Comparison of ENCODE assay signal across 31 cellular contexts in genomic region chr18:30016179-30016578, GRCh38.
A peak's percentile ranks its signal among the peaks of the same experiment; 100 is the strongest.
DNase-seq lines count a peak whose midpoint lies in the region; ATAC-seq and TF ChIP-seq lines count a peak whose summit lies in the region.
"Had no signal": no experiment of that assay in that cellular context is flagged by ENCODE, and none has a peak within 500 bp of the region (broad histone marks: within the 10 kb centered on the region; RNA-seq: fewer than 3 reads in every experiment).

No MANE protein-coding gene starts in this region.

- WGBS in upper lobe of left lung, 2 donors: 87 to 92% methylated on average over 2 of the region's 2 CpGs

- CTCF ChIA-PET in activated naive CD4-positive, alpha-beta T cell treated with anti-CD3 and anti-CD28 coated beads, Interleukin-2, amount 10 ng/mL, durations not matched to agents 7 days and 5 days (lab: Charles Lee): no interaction called here

- DNase-seq in ACHN: peak; percentile 12
- peak; percentile 18 for DNase-seq in HS-5 (ENCODE audit: low read depth)
- DNase-seq in amniotic epithelial cell (ENCODE audit: low read depth): peak; percentile 1
- peak; percentile 1 for DNase-seq in iris pigment epithelial cell (ENCODE audit: low read depth)
- DNase-seq in activated naive CD4-positive, alpha-beta T cell treated with anti-CD3 and anti-CD28 coated beads, Interleukin-2, amount 10 ng/mL, durations not matched to agents 7 days and 5 days: no peak
- no peak for DNase-seq in RPMI8226
- no peak for DNase-seq in upper lobe of left lung
- DNase-seq: activated CD4-positive, alpha-beta memory T cell treated with anti-CD3 and anti-CD28 coated beads, Interleukin-2, amount 10 ng/mL, durations not matched to agents 7 days and 5 days; anterior cingulate cortex; CD8-positive, alpha-beta memory T cell; central memory CD4-positive, alpha-beta T cell; hippocampal formation; left lung; midbrain; naive thymus-derived CD4-positive, alpha-beta T cell; NCI-H1092; NCI-H1930; NCI-H526 treated with DMSO at 0.1 percent for 48 hours; stimulated activated naive CD8-positive, alpha-beta T cell treated with anti-CD3 and anti-CD28 coated beads, Interleukin-15, Interleukin-2, amounts not matched to agents 100 U/mL and 50 U/mL, for 24 hours; T-helper 17 cell; testis had no signal

- H3K4me1 Mint-ChIP-seq in activated naive CD4-positive, alpha-beta T cell treated with anti-CD3 and anti-CD28 coated beads, Interleukin-2, amount 10 ng/mL, durations not matched to agents 7 days and 5 days: no peaks in the 10 kb centered on the region
- H3K4me1 Mint-ChIP-seq: activated CD4-positive, alpha-beta memory T cell treated with anti-CD3 and anti-CD28 coated beads, Interleukin-2, amount 10 ng/mL, durations not matched to agents 7 days and 5 days; activated T-helper 17 cell treated with anti-CD3 and anti-CD28 coated beads, Interleukin-2, amount 50 U/mL, for 72 hours; B cell; CD8-positive, alpha-beta memory T cell; naive thymus-derived CD4-positive, alpha-beta T cell; T-helper 17 cell had no signal

- H3K4me3 Mint-ChIP-seq in activated naive CD4-positive, alpha-beta T cell treated with anti-CD3 and anti-CD28 coated beads, Interleukin-2, amount 10 ng/mL, durations not matched to agents 7 days and 5 days: no peak overlapping the region
- H3K4me3 Mint-ChIP-seq: activated CD4-positive, alpha-beta memory T cell treated with anti-CD3 and anti-CD28 coated beads, Interleukin-2, amount 10 ng/mL, durations not matched to agents 7 days and 5 days; activated T-helper 17 cell treated with anti-CD3 and anti-CD28 coated beads, Interleukin-2, amount 50 U/mL, for 72 hours; B cell; CD8-positive, alpha-beta memory T cell; naive thymus-derived CD4-positive, alpha-beta T cell; T-helper 17 cell had no signal

- ATAC-seq in HG03469 (IDR thresholded peaks at IDR 0.05; ENCODE audit: unreplicated experiment) (no peak), upper lobe of left lung (ENCODE audit: low FRiP score in 2 of 2) (no peak)
- ATAC-seq: A549; activated CD4-positive, CD25-positive, alpha-beta regulatory T cell treated with anti-CD3 and anti-CD28 coated beads, Interleukin-2, amount 50 U/mL, for 24 hours; activated naive CD4-positive, alpha-beta T cell treated with anti-CD3 and anti-CD28 coated beads, Interleukin-2, amount 50 U/mL, for 72 hours; activated T-helper 17 cell treated with anti-CD3 and anti-CD28 coated beads, Interleukin-2, amount 50 U/mL, for 72 hours; gastroesophageal sphincter; left lung; naive thymus-derived CD4-positive, alpha-beta T cell; stimulated activated naive CD8-positive, alpha-beta T cell treated with anti-CD3 and anti-CD28 coated beads, Interleukin-15, Interleukin-2, amounts not matched to agents 100 U/mL and 50 U/mL, for 24 hours; T-helper 17 cell had no signal

- H3K4me3 ChIP-seq in upper lobe of left lung: no peak overlapping the region
- H3K4me3 ChIP-seq: A549, gastroesophageal sphincter, HAP-1, left lung, prostate gland, testis, vagina had no signal

- H3K27me3 ChIP-seq in upper lobe of left lung: no peaks in the 10 kb centered on the region
- H3K27me3 ChIP-seq: gastroesophageal sphincter, left lung, testis, vagina had no signal

- H3K27me3 Mint-ChIP-seq in activated naive CD4-positive, alpha-beta T cell treated with anti-CD3 and anti-CD28 coated beads, Interleukin-2, amount 10 ng/mL, durations not matched to agents 7 days and 5 days: no peaks in the 10 kb centered on the region
- H3K27me3 Mint-ChIP-seq: activated CD4-positive, alpha-beta memory T cell treated with anti-CD3 and anti-CD28 coated beads, Interleukin-2, amount 10 ng/mL, durations not matched to agents 7 days and 5 days; activated T-helper 17 cell treated with anti-CD3 and anti-CD28 coated beads, Interleukin-2, amount 50 U/mL, for 72 hours; B cell; CD8-positive, alpha-beta memory T cell; naive thymus-derived CD4-positive, alpha-beta T cell; T-helper 17 cell had no signal

- in situ Hi-C loops in ACHN (cut with HindIII; ENCODE audit: low pct_ligation_motif_present, low pct_unique_long_range_greater_than_20kb, low sequenced_read_pairs): no loop called here

- H3K36me3 ChIP-seq in upper lobe of left lung: no peaks in the 10 kb centered on the region
- H3K36me3 ChIP-seq: gastroesophageal sphincter, HAP-1, left lung, prostate gland, vagina had no signal

- H3K9me3 ChIP-seq in upper lobe of left lung: no peaks in the 10 kb centered on the region
- H3K9me3 ChIP-seq: A549, gastroesophageal sphincter, HAP-1, left lung, prostate gland, testis, vagina had no signal

- H3K27ac Mint-ChIP-seq in activated naive CD4-positive, alpha-beta T cell treated with anti-CD3 and anti-CD28 coated beads, Interleukin-2, amount 10 ng/mL, durations not matched to agents 7 days and 5 days: no peak overlapping the region
- H3K27ac Mint-ChIP-seq: activated CD4-positive, alpha-beta memory T cell treated with anti-CD3 and anti-CD28 coated beads, Interleukin-2, amount 10 ng/mL, durations not matched to agents 7 days and 5 days; activated naive CD4-positive, alpha-beta T cell treated with anti-CD3 and anti-CD28 coated beads, Interleukin-2, amount 50 U/mL, for 72 hours; activated T-helper 17 cell treated with anti-CD3 and anti-CD28 coated beads, Interleukin-2, amount 50 U/mL, for 72 hours; B cell; CD8-positive, alpha-beta memory T cell; naive thymus-derived CD4-positive, alpha-beta T cell; T-helper 17 cell had no signal

- no peaks in the 10 kb centered on the region for H3K4me1 ChIP-seq in upper lobe of left lung
- H3K4me1 ChIP-seq: A549, gastroesophageal sphincter, HAP-1, left lung, prostate gland, testis, vagina had no signal

- H3K9me3 Mint-ChIP-seq in activated naive CD4-positive, alpha-beta T cell treated with anti-CD3 and anti-CD28 coated beads, Interleukin-2, amount 10 ng/mL, durations not matched to agents 7 days and 5 days: peaks cover 9% of the 10 kb centered on the region

- no peak for TF ChIP-seq EP300 in upper lobe of left lung (IDR thresholded peaks at IDR 0.05)

- H3K27ac ChIP-seq in upper lobe of left lung: no peak overlapping the region
- H3K27ac ChIP-seq: A549, gastroesophageal sphincter, left lung, prostate gland, testis, vagina had no signal

- TF ChIP-seq CTCF in upper lobe of left lung (IDR thresholded peaks at IDR 0.05): no peak

- no peak for TF ChIP-seq POLR2A in upper lobe of left lung (IDR thresholded peaks at IDR 0.05)

- H3K36me3 Mint-ChIP-seq in activated naive CD4-positive, alpha-beta T cell treated with anti-CD3 and anti-CD28 coated beads, Interleukin-2, amount 10 ng/mL, durations not matched to agents 7 days and 5 days: no peaks in the 10 kb centered on the region
- H3K36me3 Mint-ChIP-seq: activated naive CD4-positive, alpha-beta T cell treated with anti-CD3 and anti-CD28 coated beads, Interleukin-2, amount 50 U/mL, for 72 hours; CD8-positive, alpha-beta memory T cell; naive thymus-derived CD4-positive, alpha-beta T cell had no signal

Comparison
In these comparisons a context has a peak if more than half of its experiments do, and no peak if none do; other contexts are left out.
1. DNase-seq: peak in ACHN (single experiment), HS-5 (single experiment), amniotic epithelial cell (single experiment) and iris pigment epithelial cell (single experiment); none in activated naive CD4-positive, alpha-beta T cell treated with anti-CD3 and anti-CD28 coated beads, Interleukin-2, amount 10 ng/mL, durations not matched to agents 7 days and 5 days (single experiment), RPMI8226 (single experiment) and upper lobe of left lung (0 of 2).